In the genomic region with DNA sequence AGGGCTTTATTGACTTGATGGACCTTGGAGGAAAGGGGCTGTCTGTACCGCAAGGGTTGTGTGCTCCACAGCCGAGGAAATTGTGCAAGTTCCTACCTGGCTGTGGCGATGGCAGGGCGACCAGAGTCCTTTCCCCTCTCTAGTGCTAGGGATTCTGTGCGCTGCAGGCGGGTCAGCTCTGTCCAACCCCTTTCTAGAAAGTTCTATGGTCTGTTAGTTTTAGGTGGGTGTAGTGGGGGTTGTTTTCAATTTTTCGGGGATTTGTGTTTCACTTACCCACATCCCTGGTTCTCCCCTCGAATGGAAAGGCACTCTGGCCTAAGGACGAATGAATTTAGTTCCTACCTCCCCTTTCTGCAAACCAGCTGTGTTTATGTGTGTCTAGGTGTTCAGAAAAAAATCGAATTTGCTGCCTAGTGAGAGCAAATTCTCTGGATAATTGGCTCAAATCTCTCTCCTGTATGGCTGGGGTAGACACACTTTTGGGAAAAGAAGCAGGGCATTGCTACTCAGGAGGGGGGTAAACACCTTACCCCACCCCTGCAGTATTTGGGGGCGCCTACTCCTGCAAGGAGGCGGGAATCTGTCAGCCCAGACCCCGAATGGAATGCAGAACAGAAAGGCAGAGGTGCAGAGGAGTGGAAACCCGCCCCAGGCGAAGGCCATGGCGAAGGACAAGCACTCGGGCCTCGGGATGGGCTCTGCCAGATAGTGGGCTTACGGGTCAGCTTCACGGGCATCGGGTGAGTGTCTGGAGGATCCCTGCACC, we compare ENCODE assay signal across 1 cellular context.
TF ChIP-seq lines count a peak whose summit lies in the region.

No MANE protein-coding gene starts in this region.

TF ChIP-seq in K562, 482 proteins besides CTCF, POLR2A, EP300 and RAD21 (continued from another document):
- TF ChIP-seq, protein P1, sequence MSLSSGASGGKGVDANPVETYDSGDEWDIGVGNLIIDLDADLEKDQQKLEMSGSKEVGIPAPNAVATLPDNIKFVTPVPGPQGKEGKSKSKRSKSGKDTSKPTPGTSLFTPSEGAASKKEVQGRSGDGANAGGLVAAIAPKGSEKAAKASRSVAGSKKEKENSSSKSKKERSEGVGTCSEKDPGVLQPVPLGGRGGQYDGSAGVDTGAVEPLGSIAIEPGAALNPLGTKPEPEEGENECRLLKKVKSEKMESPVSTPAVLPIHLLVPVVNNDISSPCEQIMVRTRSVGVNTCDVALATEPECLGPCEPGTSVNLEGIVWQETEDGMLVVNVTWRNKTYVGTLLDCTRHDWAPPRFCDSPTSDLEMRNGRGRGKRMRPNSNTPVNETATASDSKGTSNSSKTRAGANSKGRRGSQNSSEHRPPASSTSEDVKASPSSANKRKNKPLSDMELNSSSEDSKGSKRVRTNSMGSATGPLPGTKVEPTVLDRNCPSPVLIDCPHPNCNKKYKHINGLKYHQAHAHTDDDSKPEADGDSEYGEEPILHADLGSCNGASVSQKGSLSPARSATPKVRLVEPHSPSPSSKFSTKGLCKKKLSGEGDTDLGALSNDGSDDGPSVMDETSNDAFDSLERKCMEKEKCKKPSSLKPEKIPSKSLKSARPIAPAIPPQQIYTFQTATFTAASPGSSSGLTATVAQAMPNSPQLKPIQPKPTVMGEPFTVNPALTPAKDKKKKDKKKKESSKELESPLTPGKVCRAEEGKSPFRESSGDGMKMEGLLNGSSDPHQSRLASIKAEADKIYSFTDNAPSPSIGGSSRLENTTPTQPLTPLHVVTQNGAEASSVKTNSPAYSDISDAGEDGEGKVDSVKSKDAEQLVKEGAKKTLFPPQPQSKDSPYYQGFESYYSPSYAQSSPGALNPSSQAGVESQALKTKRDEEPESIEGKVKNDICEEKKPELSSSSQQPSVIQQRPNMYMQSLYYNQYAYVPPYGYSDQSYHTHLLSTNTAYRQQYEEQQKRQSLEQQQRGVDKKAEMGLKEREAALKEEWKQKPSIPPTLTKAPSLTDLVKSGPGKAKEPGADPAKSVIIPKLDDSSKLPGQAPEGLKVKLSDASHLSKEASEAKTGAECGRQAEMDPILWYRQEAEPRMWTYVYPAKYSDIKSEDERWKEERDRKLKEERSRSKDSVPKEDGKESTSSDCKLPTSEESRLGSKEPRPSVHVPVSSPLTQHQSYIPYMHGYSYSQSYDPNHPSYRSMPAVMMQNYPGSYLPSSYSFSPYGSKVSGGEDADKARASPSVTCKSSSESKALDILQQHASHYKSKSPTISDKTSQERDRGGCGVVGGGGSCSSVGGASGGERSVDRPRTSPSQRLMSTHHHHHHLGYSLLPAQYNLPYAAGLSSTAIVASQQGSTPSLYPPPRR (CRISPR knock-in tag; IDR thresholded peaks at IDR 0.05; ENCODE audit: borderline replicate concordance) = no peak
